Comparison of ENCODE assay signal across 25 cellular contexts in the genomic region with DNA sequence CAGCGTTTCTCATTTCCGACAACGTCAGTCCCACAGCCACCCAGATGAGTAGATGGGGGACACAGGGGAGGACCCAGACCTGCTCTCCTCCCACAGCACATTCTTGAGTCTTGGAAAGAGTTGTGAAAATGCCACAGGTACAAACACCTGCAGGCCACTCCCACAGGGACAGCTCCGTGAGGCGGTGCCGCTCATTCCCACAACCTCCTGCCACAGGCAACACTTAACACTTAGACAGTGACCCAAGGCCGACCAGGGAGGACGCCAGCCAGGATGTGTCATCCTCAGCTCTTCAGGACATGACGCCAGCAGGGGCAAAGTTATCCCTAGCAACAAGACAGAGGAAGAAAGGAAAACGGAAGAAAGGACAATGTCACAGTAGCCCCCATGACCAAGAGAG.
"Had no signal": no experiment of that assay in that cellular context is flagged by ENCODE, and none has a peak within 500 bp of the region (broad histone marks: within the 10 kb centered on the region; RNA-seq: fewer than 3 reads in every experiment).

No MANE protein-coding gene starts in this region.

- FAIRE-seq: endometrium, kidney had no signal

- H3K9me3 ChIP-seq: body of pancreas, heart right ventricle, left ventricle myocardium inferior had no signal

- DNase-seq: activated CD4-positive, alpha-beta T cell treated with anti-CD3 and anti-CD28 coated beads, Interleukin-2, amount 10 ng/mL, durations not matched to agents 7 days and 5 days; activated CD4-positive, CD25-positive, alpha-beta regulatory T cell treated with anti-CD3 and anti-CD28 coated beads, Interleukin-2, amount 50 U/mL, for 72 hours; activated CD8-positive, alpha-beta memory T cell treated with anti-CD3 and anti-CD28 coated beads, Interleukin-2, amount 10 ng/mL, durations not matched to agents 7 days and 5 days; activated CD8-positive, alpha-beta T cell treated with anti-CD3 and anti-CD28 coated beads for 36 hours; activated gamma-delta T cell; activated naive CD4-positive, alpha-beta T cell treated with anti-CD3 and anti-CD28 coated beads, Interleukin-2, amount 50 U/mL, for 16 hours; activated naive CD8-positive, alpha-beta T cell treated with anti-CD3 and anti-CD28 coated beads, Interleukin-2, amount 50 U/mL, for 24 hours; anterior cingulate cortex; body of pancreas; caudate nucleus; effector CD4-positive, alpha-beta T cell; heart right ventricle; kidney; left ventricle myocardium inferior; occipital lobe; posterior cingulate gyrus; stimulated activated CD4-positive, alpha-beta T cell treated with anti-CD3 and anti-CD28 coated beads, Interleukin-4, amount 100 ng/mL, for 24 hours; stimulated activated naive CD4-positive, alpha-beta T cell treated with Interleukin-2 at 50 U/mL for 16 hours; T-cell; WERI-Rb-1 had no signal

- H3K4me1 Mint-ChIP-seq: activated CD4-positive, alpha-beta T cell treated with anti-CD3 and anti-CD28 coated beads, Interleukin-2, amount 10 ng/mL, durations not matched to agents 7 days and 5 days; activated CD8-positive, alpha-beta memory T cell treated with anti-CD3 and anti-CD28 coated beads, Interleukin-2, amount 10 ng/mL, durations not matched to agents 7 days and 5 days; activated naive CD8-positive, alpha-beta T cell treated with anti-CD3 and anti-CD28 coated beads, Interleukin-2, amount 50 U/mL, for 24 hours; T-cell had no signal

- H3K4me3 Mint-ChIP-seq: activated CD4-positive, alpha-beta T cell treated with anti-CD3 and anti-CD28 coated beads, Interleukin-2, amount 10 ng/mL, durations not matched to agents 7 days and 5 days; activated CD8-positive, alpha-beta memory T cell treated with anti-CD3 and anti-CD28 coated beads, Interleukin-2, amount 10 ng/mL, durations not matched to agents 7 days and 5 days; activated CD8-positive, alpha-beta T cell treated with anti-CD3 and anti-CD28 coated beads for 36 hours; activated naive CD8-positive, alpha-beta T cell treated with anti-CD3 and anti-CD28 coated beads, Interleukin-2, amount 50 U/mL, for 24 hours; activated T-helper 1 cell treated with anti-CD3 and anti-CD28 coated beads, Interleukin-12 subunit alpha, Interleukin-12 subunit beta, Interleukin-2, Interleukin-4 antibody, amounts not matched to agents 30 ng/mL and 10 ng/mL and 1 ng/mL, durations not matched to agents 14 hours and 24 hours and 36 hours; dendritic cell treated with granulocyte-macrophage colony-stimulating factor and Interleukin-4, amounts not matched to agents 40 ng/mL and 50 ng/mL, for 4 days; T-cell; T-helper 2 cell treated with Interferon-gamma antibody and Interleukin-4, amounts not matched to agents 5 μg/mL and 100 μg/mL, for 36 hours had no signal

- H3K4me3 ChIP-seq: body of pancreas, heart right ventricle, left ventricle myocardium inferior had no signal

- H3K27ac Mint-ChIP-seq: activated CD4-positive, alpha-beta T cell treated with anti-CD3 and anti-CD28 coated beads, Interleukin-2, amount 10 ng/mL, durations not matched to agents 7 days and 5 days; activated CD8-positive, alpha-beta memory T cell treated with anti-CD3 and anti-CD28 coated beads, Interleukin-2, amount 10 ng/mL, durations not matched to agents 7 days and 5 days; activated CD8-positive, alpha-beta T cell treated with anti-CD3 and anti-CD28 coated beads for 36 hours; activated naive CD8-positive, alpha-beta T cell treated with anti-CD3 and anti-CD28 coated beads, Interleukin-2, amount 50 U/mL, for 24 hours; activated T-helper 1 cell treated with anti-CD3 and anti-CD28 coated beads, Interleukin-12 subunit alpha, Interleukin-12 subunit beta, Interleukin-2, Interleukin-4 antibody, amounts not matched to agents 30 ng/mL and 10 ng/mL and 1 ng/mL, durations not matched to agents 14 hours and 24 hours and 36 hours; dendritic cell treated with granulocyte-macrophage colony-stimulating factor and Interleukin-4, amounts not matched to agents 40 ng/mL and 50 ng/mL, for 4 days; T-cell; T-helper 2 cell treated with Interferon-gamma antibody and Interleukin-4, amounts not matched to agents 5 μg/mL and 100 μg/mL, for 36 hours had no signal

- H3K27ac ChIP-seq: body of pancreas, heart right ventricle, left ventricle myocardium inferior, WERI-Rb-1 had no signal

- ATAC-seq: activated CD8-positive, alpha-beta memory T cell treated with anti-CD3 and anti-CD28 coated beads, Interleukin-2, amount 10 ng/mL, durations not matched to agents 7 days and 5 days; activated CD8-positive, alpha-beta T cell treated with anti-CD3 and anti-CD28 coated beads for 36 hours; activated naive CD8-positive, alpha-beta T cell treated with anti-CD3 and anti-CD28 coated beads, Interleukin-2, amount 50 U/mL, for 24 hours; body of pancreas; heart right ventricle; sciatic nerve; T-cell had no signal

- H3K36me3 ChIP-seq: heart right ventricle, left ventricle myocardium inferior, WERI-Rb-1 had no signal

- H3K9me3 Mint-ChIP-seq: activated CD4-positive, alpha-beta T cell treated with anti-CD3 and anti-CD28 coated beads, Interleukin-2, amount 10 ng/mL, durations not matched to agents 7 days and 5 days; activated CD8-positive, alpha-beta T cell treated with anti-CD3 and anti-CD28 coated beads for 36 hours; activated naive CD8-positive, alpha-beta T cell treated with anti-CD3 and anti-CD28 coated beads, Interleukin-2, amount 50 U/mL, for 24 hours; activated T-helper 1 cell treated with anti-CD3 and anti-CD28 coated beads, Interleukin-12 subunit alpha, Interleukin-12 subunit beta, Interleukin-2, Interleukin-4 antibody, amounts not matched to agents 30 ng/mL and 10 ng/mL and 1 ng/mL, durations not matched to agents 14 hours and 24 hours and 36 hours; dendritic cell treated with granulocyte-macrophage colony-stimulating factor and Interleukin-4, amounts not matched to agents 40 ng/mL and 50 ng/mL, for 4 days; T-cell; T-helper 2 cell treated with Interferon-gamma antibody and Interleukin-4, amounts not matched to agents 5 μg/mL and 100 μg/mL, for 36 hours had no signal

- H3K36me3 Mint-ChIP-seq: activated CD8-positive, alpha-beta memory T cell treated with anti-CD3 and anti-CD28 coated beads, Interleukin-2, amount 10 ng/mL, durations not matched to agents 7 days and 5 days; T-cell had no signal

- H3K4me1 ChIP-seq: body of pancreas, heart right ventricle, left ventricle myocardium inferior had no signal
